Comparison of ENCODE assay signal across 1 cellular context in genomic region chr13:51844862-51845573, GRCh38.
A peak's percentile ranks its signal among the peaks of the same experiment; 100 is the strongest.
TF ChIP-seq lines count a peak whose summit lies in the region.

Gene TMEM272 (minus strand): TSS chr13:51845177. CDS start chr13:51838530, 6,647 bp downstream.

TF ChIP-seq in HepG2, 621 proteins besides CTCF, POLR2A, EP300 and RAD21 (continued from another document):
- 0 out of 2 replicates have a peak, but pooled peaks have one; percentile 62 for TF ChIP-seq CBX5 (CRISPR knock-in tag; IDR thresholded peaks at IDR 0.05; ENCODE audit: borderline replicate concordance)
- TF ChIP-seq NCOR1 (IDR thresholded peaks at IDR 0.05; ENCODE audit: borderline replicate concordance, low read length) = 0 out of 2 replicates have a peak, but pooled peaks have one; percentile 21
- peak; percentile 36; the same call in 1 of the 2 replicates for TF ChIP-seq ARID5B (CRISPR knock-in tag; IDR thresholded peaks at IDR 0.05)
